ENCODE assay signal across 8 cellular contexts in the genomic region with DNA sequence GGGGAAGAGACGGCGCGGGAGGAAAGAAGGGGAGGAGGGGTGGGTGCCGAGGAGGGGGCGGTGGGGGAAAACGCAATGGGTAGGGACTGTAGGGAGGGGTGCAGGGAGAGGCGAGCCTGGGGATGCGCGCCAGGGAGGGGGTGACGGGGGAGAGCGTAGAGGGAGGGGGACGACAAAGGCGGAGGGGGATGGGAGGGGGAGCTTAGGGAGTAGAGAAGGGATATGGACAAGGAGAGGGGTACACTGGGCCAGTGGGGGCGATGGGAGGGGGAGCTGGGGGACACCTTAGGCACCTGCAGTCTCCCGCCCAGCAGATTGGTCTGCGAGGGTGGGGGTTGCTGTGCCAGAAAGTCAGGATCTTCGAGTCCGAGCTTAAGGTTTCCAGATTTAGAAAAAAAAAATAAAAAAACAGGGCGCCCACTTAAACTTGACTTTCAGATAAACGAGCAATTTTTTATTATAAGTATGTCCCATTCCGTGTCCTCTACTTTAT. TPM values are rescaled to one million over a fixed set of nuclear protein-coding genes. Genes with fewer than 3 reads are reported as not detected.
DNase-seq lines count a peak whose midpoint lies in the region; ATAC-seq and TF ChIP-seq lines count a peak whose summit lies in the region.

No MANE protein-coding gene starts in this region.

- H3K9me3 ChIP-seq in ES-I3 (ENCODE audit: control insufficient read depth, insufficient read depth, low read length) (no peaks in the 10 kb centered on the region), ovary (no peaks in the 10 kb centered on the region)

- H3K36me3 ChIP-seq in ES-I3 (ENCODE audit: insufficient read depth, low read length), result no peaks in the 10 kb centered on the region
- no peaks in the 10 kb centered on the region for H3K36me3 ChIP-seq in ovary

- H3K4me1 ChIP-seq in ES-I3 (ENCODE audit: insufficient read depth, low read length), result peaks cover 5% of the 10 kb centered on the region; the same call in 1 of the 2 replicates
- H3K4me1 ChIP-seq in ovary (ENCODE audit: insufficient read depth), result peaks cover 12% of the 10 kb centered on the region

- intact Hi-C loops in ovary (cut with DNase I), result no loop called here

- no peak for TF ChIP-seq POLR2A in ovary (IDR thresholded peaks at IDR 0.05)

- H3K9ac ChIP-seq in ES-I3 (ENCODE audit: low read depth, low read length), result peak overlapping the region; percentile 55

- ATAC-seq in GM19351 (IDR thresholded peaks at IDR 0.05; ENCODE audit: unreplicated experiment), result no peak
- ATAC-seq in HG03280 (IDR thresholded peaks at IDR 0.05; ENCODE audit: unreplicated experiment), result no peak
- ATAC-seq in HG02642 (IDR thresholded peaks at IDR 0.05; ENCODE audit: poor library complexity, unreplicated experiment), result no peak

- no peak for TF ChIP-seq CTCF in choroid plexus epithelial cell (conservative IDR thresholded peaks at IDR 0.05; ENCODE audit: low read depth, low read length)
- TF ChIP-seq CTCF in ovary (IDR thresholded peaks at IDR 0.05), result no peak

- 1% methylated on average over 16 to 21 of the region's 21 CpGs for WGBS in ovary, 3 donors

- H3K27ac ChIP-seq in ovary, result no peak overlapping the region

- H3K4me3 ChIP-seq in choroid plexus epithelial cell (ENCODE audit: low read depth, low read length), result peak overlapping the region; percentile 60
- H3K4me3 ChIP-seq in ovary, result peak overlapping the region; percentile 61

- peaks cover 11% of the 10 kb centered on the region for H3K27me3 ChIP-seq in ovary

- TF ChIP-seq EP300 in ovary (IDR thresholded peaks at IDR 0.05), result no peak

- DNase-seq in NCI-H146 (lab: John Stamatoyannopoulos, UW) (peak; percentile 80), choroid plexus epithelial cell (ENCODE audit: low read depth) (no peak), ovary (no peak), NCI-H187 treated with DMSO at 0.1 percent for 48 hours (lab: John Stamatoyannopoulos, UW) (no peak)

RNA-seq across cellular contexts. Expression of a gene that starts 15.7 kb away (rescaled TPM):
- total RNA-seq in ovary, result 10 to 100 TPM; 20.7 to 69.3 (median 50.4) TPM
- 10 to 100 TPM in 1 of 2 donors, 1 to 10 TPM in 1; 4.7 to 74.5 TPM for polyA plus RNA-seq in ovary

RNA-seq across cellular contexts. Expression of a gene that starts 18.4 kb away (rescaled TPM):
- total RNA-seq in ovary, result 1 to 10 TPM in 4 of 7 donors, under 1 TPM in 2, not detected in 1; 0.33 to 5.9 (median 2.2) TPM
- polyA plus RNA-seq in ovary, result 1 to 10 TPM in 1 of 2 donors, under 1 TPM in 1; 1.00 to 1.7 TPM

RNA-seq across cellular contexts. Expression of a gene that starts 59.5 kb away (rescaled TPM):
- 10 to 100 TPM in 5 of 7 donors, 1 to 10 TPM in 2; 6.8 to 22.8 (median 12.2) TPM for total RNA-seq in ovary
- 10 to 100 TPM; 12.9 to 14.7 TPM for polyA plus RNA-seq in ovary
